In genomic region chr10:26621889-26622681, GRCh38 we compare ENCODE assay signal across 8 cellular contexts.
DNase-seq lines count a peak whose midpoint lies in the region; ATAC-seq and TF ChIP-seq lines count a peak whose summit lies in the region.

No MANE protein-coding gene starts in this region.

- no peaks in the 10 kb centered on the region for H3K79me2 ChIP-seq in mammary epithelial cell (ENCODE audit: insufficient read depth, low read length)

- no peaks in the 10 kb centered on the region for H3K36me3 Mint-ChIP-seq in stimulated activated memory B cell treated with anti-CD40 and anti-IgM and Interleukin-4, amounts not matched to agents 10 μg/mL and 1 μg/mL and 100 μg/mL, for 72 hours

- peak; percentile 76 for ATAC-seq in stimulated activated memory B cell treated with anti-CD40 and anti-IgM and Interleukin-4, amounts not matched to agents 10 μg/mL and 1 μg/mL and 100 μg/mL, for 72 hours

- WGBS in mammary epithelial cell (ENCODE audit: low coverage, missing lambda C conversion rate): 26% methylated on average over 18 of the region's 47 CpGs
- 5% methylated on average over 47 of the region's 47 CpGs for WGBS in liver

- peaks cover 0 to 11% (median 3%) of the 10 kb centered on the region in 11 experiments; a peak in 9 of 22 replicates for H3K9me3 ChIP-seq in BLaER1 treated with 17β-estradiol and CSF1 and Interleukin-3, amounts not matched to agents 10 nM and 100 nM (replicated peaks in 1 of 11)
- H3K9me3 ChIP-seq in mammary epithelial cell (replicated peaks; ENCODE audit: insufficient read depth, low read length) (no peaks in the 10 kb centered on the region), liver (ENCODE audit: control insufficient read depth in 4 of 4, low read length in 3 of 4) (no peaks in the 10 kb centered on the region)

- no peak overlapping the region for H3K9ac ChIP-seq in BLaER1 treated with 17β-estradiol and CSF1 and Interleukin-3, amounts not matched to agents 10 nM and 100 nM
- no peak overlapping the region for H3K9ac ChIP-seq in mammary epithelial cell (ENCODE audit: insufficient read depth, low read length)
- peak overlapping the region in 1 of 2 donors; percentile 32 for H3K9ac ChIP-seq in liver (ENCODE audit: low read depth in 1 of 2, low read length in 2 of 2)

- H3K27me3 Mint-ChIP-seq in stimulated activated memory B cell treated with anti-CD40 and anti-IgM and Interleukin-4, amounts not matched to agents 10 μg/mL and 1 μg/mL and 100 μg/mL, for 72 hours: peaks cover 46% of the 10 kb centered on the region

- peaks cover 0 to 11% (median 6%) of the 10 kb centered on the region in 10 experiments; a peak in 11 of 20 replicates for H3K4me1 ChIP-seq in BLaER1 treated with 17β-estradiol and CSF1 and Interleukin-3, amounts not matched to agents 10 nM and 100 nM
- H3K4me1 ChIP-seq in mammary epithelial cell (ENCODE audit: insufficient read depth, low read length) (peaks cover 11% of the 10 kb centered on the region), liver (ENCODE audit: control insufficient read depth in 4 of 4, insufficient read depth in 4 of 4, low read length in 3 of 4) (peaks cover 6 to 37% (median 29%) of the 10 kb centered on the region in 4 donors)

- peak overlapping the region; percentile 82 for H2AFZ ChIP-seq in mammary epithelial cell (ENCODE audit: low read depth, low read length)

- no peaks in the 10 kb centered on the region for H3K9me3 Mint-ChIP-seq in stimulated activated memory B cell treated with anti-CD40 and anti-IgM and Interleukin-4, amounts not matched to agents 10 μg/mL and 1 μg/mL and 100 μg/mL, for 72 hours

- intact Hi-C loops in mammary epithelial cell (cut with micrococcal nuclease): no loop called here

- in situ Hi-C loops in mammary epithelial cell (cut with MboI; ENCODE audit: low sequenced_read_pairs in 2 of 2): loop anchor here in 1 of 2 donors (10.0 kb wide), 1 partner anchor 703 kb away; no protein-coding TSS in a partner anchor

- peak; percentile 80 for DNase-seq in H7
- peak; percentile 14 for DNase-seq in RPMI7951 (ENCODE audit: low read depth)
- DNase-seq in mammary epithelial cell: peak; percentile 43
- DNase-seq in SK-N-DZ (ENCODE audit: low spot score): no peak
- no peak for DNase-seq in cortex of kidney (lab: John Stamatoyannopoulos, UW)

- TF ChIP-seq CTCF in mammary epithelial cell (conservative IDR thresholded peaks at IDR 0.05 in 1 of 2, IDR thresholded peaks at IDR 0.05 in 1 of 2; ENCODE audit: extremely low read depth in 1 of 2, insufficient read depth in 1 of 2, low read depth in 1 of 2, low read length in 2 of 2) (no peak), liver (IDR thresholded peaks at IDR 0.05; ENCODE audit: low read depth, low read length, missing input control) (no peak)

- dilution Hi-C loops in mammary epithelial cell (cut with HindIII; ENCODE audit: low sequenced_read_pairs): no loop called here

- H3K36me3 ChIP-seq in BLaER1 treated with 17β-estradiol and CSF1 and Interleukin-3, amounts not matched to agents 10 nM and 100 nM: no peaks in the 10 kb centered on the region
- H3K36me3 ChIP-seq in H7 (replicated peaks; ENCODE audit: control insufficient read depth, insufficient read depth, low read length): no peaks in the 10 kb centered on the region
- no peaks in the 10 kb centered on the region for H3K36me3 ChIP-seq in mammary epithelial cell (ENCODE audit: insufficient read depth, low read length)
- H3K36me3 ChIP-seq in liver (ENCODE audit: control insufficient read depth in 4 of 4, insufficient read depth in 3 of 4, low read depth in 1 of 4, low read length in 3 of 4): no peaks in the 10 kb centered on the region

- no peak overlapping the region for H3K27ac Mint-ChIP-seq in stimulated activated memory B cell treated with anti-CD40 and anti-IgM and Interleukin-4, amounts not matched to agents 10 μg/mL and 1 μg/mL and 100 μg/mL, for 72 hours

- no peak for TF ChIP-seq RAD21 in liver (IDR thresholded peaks at IDR 0.05)

- CTCF ChIA-PET in mammary epithelial cell (lab: Charles Lee; ENCODE audit: low non-redundant PET): no interaction called here

- H4K20me1 ChIP-seq in BLaER1 treated with 17β-estradiol and CSF1 and Interleukin-3, amounts not matched to agents 10 nM and 100 nM: no peaks in the 10 kb centered on the region
- no peaks in the 10 kb centered on the region for H4K20me1 ChIP-seq in mammary epithelial cell (ENCODE audit: insufficient read depth, low read length)

- H3K4me3 Mint-ChIP-seq in stimulated activated memory B cell treated with anti-CD40 and anti-IgM and Interleukin-4, amounts not matched to agents 10 μg/mL and 1 μg/mL and 100 μg/mL, for 72 hours: peak overlapping the region; percentile 65

- H3K4me1 Mint-ChIP-seq in stimulated activated memory B cell treated with anti-CD40 and anti-IgM and Interleukin-4, amounts not matched to agents 10 μg/mL and 1 μg/mL and 100 μg/mL, for 72 hours: peaks cover 13% of the 10 kb centered on the region

- peaks cover 0 to 13% (median 9%) of the 10 kb centered on the region in 11 experiments; a peak in 12 of 22 replicates for H3K27me3 ChIP-seq in BLaER1 treated with 17β-estradiol and CSF1 and Interleukin-3, amounts not matched to agents 10 nM and 100 nM
- H3K27me3 ChIP-seq in H7 (ENCODE audit: control insufficient read depth, insufficient read depth, low read length) (peaks cover 5% of the 10 kb centered on the region; the same call in 1 of the 2 replicates), mammary epithelial cell (ENCODE audit: insufficient read depth, low read length) (no peaks in the 10 kb centered on the region), liver (ENCODE audit: control insufficient read depth in 4 of 4, insufficient read depth in 4 of 4, low read length in 3 of 4) (no peaks in the 10 kb centered on the region)

- no TSS peak for BruUV-seq in mammary epithelial cell (replicated peaks; lab: Mats Ljungman, UMichigan)

- H3K4me3 ChIP-seq in BLaER1 treated with 17β-estradiol and CSF1 and Interleukin-3, amounts not matched to agents 10 nM and 100 nM: no peak overlapping the region; a peak in 2 of 20 replicates
- peak overlapping the region; percentile 47 for H3K4me3 ChIP-seq in H7 (ENCODE audit: insufficient read depth, low read depth, low read length)
- H3K4me3 ChIP-seq in mammary epithelial cell (replicated peaks in 1 of 3; ENCODE audit: insufficient read depth in 1 of 3, low read depth in 2 of 3, low read length in 3 of 3): peak overlapping the region; percentile 33 to 48 (median 34)
- H3K4me3 ChIP-seq in liver (ENCODE audit: low read depth in 1 of 3, low read length in 3 of 3): peak overlapping the region in 2 of 3 donors; percentile 61 to 65

- no peak overlapping the region for H3K27ac ChIP-seq in BLaER1 treated with 17β-estradiol and CSF1 and Interleukin-3, amounts not matched to agents 10 nM and 100 nM
- no peak overlapping the region for H3K27ac ChIP-seq in mammary epithelial cell (ENCODE audit: insufficient read depth, low read depth, low read length)
- peak overlapping the region; percentile 10 to 55 for H3K27ac ChIP-seq in liver (ENCODE audit: low read depth in 1 of 2, low read length in 2 of 2)

- H3K4me2 ChIP-seq in BLaER1 treated with 17β-estradiol and CSF1 and Interleukin-3, amounts not matched to agents 10 nM and 100 nM: peak overlapping the region in 7 of 11 experiments; percentile 10 to 85 (median 69); a peak in 12 of 22 replicates
- peak overlapping the region; percentile 95 for H3K4me2 ChIP-seq in mammary epithelial cell (ENCODE audit: insufficient read depth, low read depth, low read length)

TF ChIP-seq in liver, 16 proteins besides CTCF, POLR2A, EP300 and RAD21 (continues in another document):
- TF ChIP-seq EGR1 (IDR thresholded peaks at IDR 0.05; ENCODE audit: low read depth in 2 of 2) (no peak), YY1 (IDR thresholded peaks at IDR 0.05) (peak; percentile 13), SP1 (IDR thresholded peaks at IDR 0.05) (no peak), FOXA2 (IDR thresholded peaks at IDR 0.05) (no peak), JUND (IDR thresholded peaks at IDR 0.05) (no peak), ATF3 (IDR thresholded peaks at IDR 0.05) (no peak), HNF4A (conservative IDR thresholded peaks at IDR 0.05) (peak; percentile 49 to 61), TAF1 (conservative IDR thresholded peaks at IDR 0.05) (no peak), RXRA (IDR thresholded peaks at IDR 0.05) (no peak), REST (IDR thresholded peaks at IDR 0.05) (no peak)

Comparison
In these comparisons a context has a peak if more than half of its experiments do, and no peak if none do; other contexts are left out.
1. H3K27ac ChIP-seq: peak in liver (2 of 2); none in BLaER1 treated with 17β-estradiol and CSF1 and Interleukin-3, amounts not matched to agents 10 nM and 100 nM (0 of 11) and mammary epithelial cell (single experiment).
2. H3K4me3 ChIP-seq: peak in H7 (single experiment), mammary epithelial cell (3 of 3) and liver (2 of 3); none in BLaER1 treated with 17β-estradiol and CSF1 and Interleukin-3, amounts not matched to agents 10 nM and 100 nM (0 of 10).
3. DNase-seq: peak in H7 (single experiment), RPMI7951 (single experiment) and mammary epithelial cell (single experiment); none in SK-N-DZ (single experiment) and cortex of kidney (single experiment).